28 cellular contexts compared by ENCODE assay signal in genomic region chr1:219354962-219355361, GRCh38.
"Had no signal": no experiment of that assay in that cellular context is flagged by ENCODE, and none has a peak within 500 bp of the region (broad histone marks: within the 10 kb centered on the region; RNA-seq: fewer than 3 reads in every experiment).

No MANE protein-coding gene starts in this region.

- H3K9me3 Mint-ChIP-seq: activated CD4-positive, alpha-beta memory T cell treated with anti-CD3 and anti-CD28 coated beads, Interleukin-2, amount 10 ng/mL, durations not matched to agents 7 days and 5 days; activated naive CD4-positive, alpha-beta T cell treated with anti-CD3 and anti-CD28 coated beads, Interleukin-2, amount 10 ng/mL, durations not matched to agents 7 days and 5 days; activated T-cell treated with anti-CD3 and anti-CD28 coated beads, Interleukin-2, amount 50 U/mL, for 24 hours had no signal

- H3K36me3 ChIP-seq: gastrocnemius medialis, heart left ventricle had no signal

- H3K27ac ChIP-seq: body of pancreas, foreskin keratinocyte, gastrocnemius medialis, heart left ventricle had no signal

- H3K4me3 ChIP-seq: body of pancreas, gastrocnemius medialis, heart left ventricle had no signal

- H3K36me3 Mint-ChIP-seq: activated naive CD4-positive, alpha-beta T cell treated with anti-CD3 and anti-CD28 coated beads, Interleukin-2, amount 10 ng/mL, durations not matched to agents 7 days and 5 days; activated naive CD4-positive, alpha-beta T cell treated with anti-CD3 and anti-CD28 coated beads, Interleukin-2, amount 50 U/mL, for 72 hours; activated naive CD8-positive, alpha-beta T cell treated with anti-CD3 and anti-CD28 coated beads, Interleukin-2, amount 10 ng/mL, durations not matched to agents 7 days and 5 days had no signal

- H3K9me3 ChIP-seq: body of pancreas, gastrocnemius medialis, heart left ventricle had no signal

- DNase-seq: activated CD4-positive, alpha-beta memory T cell treated with anti-CD3 and anti-CD28 coated beads, Interleukin-2, amount 10 ng/mL, durations not matched to agents 7 days and 5 days; activated CD4-positive, alpha-beta T cell treated with anti-CD3 and anti-CD28 coated beads for 1 hour; activated CD4-positive, alpha-beta T cell treated with anti-CD3 and anti-CD28 coated beads for 4 hours; activated CD4-positive, alpha-beta T cell treated with anti-CD3 and anti-CD28 coated beads, Interleukin-2, amount 10 ng/mL, durations not matched to agents 7 days and 5 days; activated CD4-positive, alpha-beta T cell treated with anti-CD3 and anti-CD28 coated beads, Interleukin-2, amount 50 U/mL, for 4 hours; activated CD8-positive, alpha-beta memory T cell treated with anti-CD3 and anti-CD28 coated beads, Interleukin-2, amount 50 U/mL, for 48 hours; activated gamma-delta T cell; activated naive CD4-positive, alpha-beta T cell; activated naive CD4-positive, alpha-beta T cell treated with anti-CD3 and anti-CD28 coated beads, Interleukin-2, amount 10 ng/mL, durations not matched to agents 7 days and 5 days; activated naive CD8-positive, alpha-beta T cell treated with anti-CD3 and anti-CD28 coated beads, Interleukin-2, amount 10 ng/mL, durations not matched to agents 7 days and 5 days; activated T-cell treated with anti-CD3 and anti-CD28 coated beads for 4 hours; activated T-cell treated with anti-CD3 and anti-CD28 coated beads, Interleukin-2, amount 50 U/mL, for 24 hours; activated T-cell treated with anti-CD3 and anti-CD28 coated beads, Interleukin-2, amount 50 U/mL, for 72 hours; amniotic stem cell; aorta; body of pancreas; caudate nucleus; cortex of kidney; dermis blood vessel endothelial cell; effector CD4-positive, alpha-beta T cell; effector memory CD8-positive, alpha-beta T cell; foreskin keratinocyte; gastrocnemius medialis; glutamatergic neuron; heart left ventricle; T-helper 2 cell had no signal

- H3K4me1 ChIP-seq: foreskin keratinocyte, gastrocnemius medialis had no signal

- ATAC-seq: activated naive CD4-positive, alpha-beta T cell treated with anti-CD3 and anti-CD28 coated beads, Interleukin-2, amount 50 U/mL, for 72 hours; activated T-cell treated with anti-CD3 and anti-CD28 coated beads, Interleukin-2, amount 50 U/mL, for 72 hours; body of pancreas; effector memory CD8-positive, alpha-beta T cell; esophagus mucosa; foreskin keratinocyte; gastrocnemius medialis; heart left ventricle had no signal

- H3K4me3 Mint-ChIP-seq: activated CD4-positive, alpha-beta memory T cell treated with anti-CD3 and anti-CD28 coated beads, Interleukin-2, amount 10 ng/mL, durations not matched to agents 7 days and 5 days; activated CD4-positive, alpha-beta T cell treated with anti-CD3 and anti-CD28 coated beads, Interleukin-2, amount 10 ng/mL, durations not matched to agents 7 days and 5 days; activated naive CD4-positive, alpha-beta T cell treated with anti-CD3 and anti-CD28 coated beads, Interleukin-2, amount 10 ng/mL, durations not matched to agents 7 days and 5 days; activated naive CD8-positive, alpha-beta T cell treated with anti-CD3 and anti-CD28 coated beads, Interleukin-2, amount 10 ng/mL, durations not matched to agents 7 days and 5 days; activated T-cell treated with anti-CD3 and anti-CD28 coated beads, Interleukin-2, amount 50 U/mL, for 24 hours; activated T-cell treated with anti-CD3 and anti-CD28 coated beads, Interleukin-2, amount 50 U/mL, for 72 hours; effector memory CD8-positive, alpha-beta T cell had no signal

- H3K27me3 ChIP-seq: body of pancreas, gastrocnemius medialis, heart left ventricle had no signal

- H3K4me1 Mint-ChIP-seq: activated CD4-positive, alpha-beta memory T cell treated with anti-CD3 and anti-CD28 coated beads, Interleukin-2, amount 10 ng/mL, durations not matched to agents 7 days and 5 days; activated CD4-positive, alpha-beta T cell treated with anti-CD3 and anti-CD28 coated beads, Interleukin-2, amount 10 ng/mL, durations not matched to agents 7 days and 5 days; activated naive CD4-positive, alpha-beta T cell treated with anti-CD3 and anti-CD28 coated beads, Interleukin-2, amount 10 ng/mL, durations not matched to agents 7 days and 5 days; activated naive CD8-positive, alpha-beta T cell treated with anti-CD3 and anti-CD28 coated beads, Interleukin-2, amount 10 ng/mL, durations not matched to agents 7 days and 5 days had no signal

- H3K27ac Mint-ChIP-seq: activated CD4-positive, alpha-beta memory T cell treated with anti-CD3 and anti-CD28 coated beads, Interleukin-2, amount 10 ng/mL, durations not matched to agents 7 days and 5 days; activated CD4-positive, alpha-beta T cell treated with anti-CD3 and anti-CD28 coated beads, Interleukin-2, amount 10 ng/mL, durations not matched to agents 7 days and 5 days; activated naive CD4-positive, alpha-beta T cell treated with anti-CD3 and anti-CD28 coated beads, Interleukin-2, amount 10 ng/mL, durations not matched to agents 7 days and 5 days; activated naive CD4-positive, alpha-beta T cell treated with anti-CD3 and anti-CD28 coated beads, Interleukin-2, amount 50 U/mL, for 72 hours; activated naive CD8-positive, alpha-beta T cell treated with anti-CD3 and anti-CD28 coated beads, Interleukin-2, amount 10 ng/mL, durations not matched to agents 7 days and 5 days; activated T-cell treated with anti-CD3 and anti-CD28 coated beads, Interleukin-2, amount 50 U/mL, for 24 hours; activated T-cell treated with anti-CD3 and anti-CD28 coated beads, Interleukin-2, amount 50 U/mL, for 72 hours; effector memory CD8-positive, alpha-beta T cell had no signal

- H3K27me3 Mint-ChIP-seq: activated CD4-positive, alpha-beta memory T cell treated with anti-CD3 and anti-CD28 coated beads, Interleukin-2, amount 10 ng/mL, durations not matched to agents 7 days and 5 days; activated CD4-positive, alpha-beta T cell treated with anti-CD3 and anti-CD28 coated beads, Interleukin-2, amount 10 ng/mL, durations not matched to agents 7 days and 5 days; activated naive CD4-positive, alpha-beta T cell treated with anti-CD3 and anti-CD28 coated beads, Interleukin-2, amount 10 ng/mL, durations not matched to agents 7 days and 5 days; activated naive CD8-positive, alpha-beta T cell treated with anti-CD3 and anti-CD28 coated beads, Interleukin-2, amount 10 ng/mL, durations not matched to agents 7 days and 5 days; activated T-cell treated with anti-CD3 and anti-CD28 coated beads, Interleukin-2, amount 50 U/mL, for 24 hours had no signal
